8 cellular contexts compared by ENCODE assay signal in the genomic region with DNA sequence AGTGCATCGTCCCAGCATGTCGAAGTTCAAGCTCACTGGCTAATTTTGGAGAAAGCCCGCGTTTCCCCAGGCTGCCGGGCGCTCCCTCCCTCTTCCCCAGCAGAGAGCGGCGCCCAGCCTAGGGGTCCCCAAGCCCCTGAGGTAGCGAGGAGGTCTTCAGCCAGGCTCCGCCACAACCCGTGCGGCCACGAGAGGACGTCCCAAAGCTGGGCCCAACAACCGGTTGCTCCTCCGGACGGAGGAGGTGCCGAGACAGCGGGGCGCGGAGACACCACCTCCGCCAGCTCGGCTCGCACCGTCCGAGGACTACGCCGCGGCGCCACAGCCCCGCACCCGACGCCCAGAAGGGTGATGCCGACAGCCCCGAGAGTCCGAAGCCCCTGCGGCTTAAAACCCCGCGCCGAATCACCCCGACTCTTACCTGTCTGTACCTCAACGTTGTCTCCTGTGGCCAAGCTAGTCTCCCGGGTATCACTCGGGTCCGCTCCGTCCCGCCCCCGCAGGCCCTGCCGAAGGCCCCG. TPM values are rescaled to one million over a fixed set of nuclear protein-coding genes. Genes with fewer than 3 reads are reported as not detected.
DNase-seq lines count a peak whose midpoint lies in the region; ATAC-seq and TF ChIP-seq lines count a peak whose summit lies in the region.

A gene with protein sequence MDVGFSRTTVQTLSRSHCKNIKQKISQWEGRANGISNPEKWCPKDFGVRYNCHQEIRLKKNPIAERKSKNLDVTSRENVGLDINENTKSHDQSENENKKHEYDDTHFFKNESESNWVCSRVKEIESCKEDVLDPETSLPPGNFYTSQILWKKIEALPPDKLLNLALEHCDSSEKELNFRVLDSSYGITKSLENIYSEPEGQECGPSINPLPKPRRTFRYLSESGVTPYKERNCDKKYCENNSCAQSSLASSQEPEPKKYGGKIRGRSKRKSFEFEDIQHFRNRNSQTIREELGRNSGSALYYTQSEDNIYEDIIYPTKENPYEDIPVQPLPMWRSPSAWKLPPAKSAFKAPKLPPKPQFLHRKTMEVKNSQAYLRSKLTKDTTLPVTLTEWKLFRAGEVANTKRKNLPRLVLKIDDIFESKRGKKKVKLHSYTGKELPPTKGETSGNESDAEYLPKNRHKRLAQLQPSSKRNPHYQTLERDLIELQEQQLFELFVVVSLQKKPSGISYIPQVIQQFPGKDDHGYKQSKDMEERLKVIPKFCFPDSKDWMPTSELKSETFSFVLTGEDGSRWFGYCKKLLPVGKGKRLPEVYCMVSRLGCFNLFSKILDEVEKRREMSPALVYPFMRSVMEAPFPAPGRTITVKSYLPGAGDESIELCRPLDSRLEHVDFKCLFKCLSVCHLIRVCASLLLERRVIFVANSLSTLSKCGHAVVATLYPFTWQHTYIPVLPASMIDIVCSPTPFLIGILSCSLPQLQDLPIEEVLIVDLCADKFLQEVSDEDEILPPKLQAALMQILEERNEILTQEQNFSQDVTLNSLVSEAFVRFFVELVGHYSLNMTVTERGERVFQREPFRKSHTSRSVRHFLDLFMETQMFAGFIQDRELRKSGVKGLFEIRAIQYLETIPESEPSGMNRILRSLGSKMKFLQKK (minus strand): TSS at position 488 of the 521 bp plus-strand sequence. CDS start 44,065 bp downstream, outside the sequence.

- peak within 1 kb of the TSS; percentile 98 for H3K4me2 ChIP-seq in fibroblast of lung (ENCODE audit: extremely low read depth, insufficient read depth, low read length)

- H3K27ac ChIP-seq in SJCRH30 (no peak within 1 kb of the TSS), fibroblast of lung (ENCODE audit: insufficient read depth, low read length) (peak within 1 kb of the TSS; percentile 94)

- H3K9me3 ChIP-seq in SJCRH30 (replicated peaks) (no peaks in the 10 kb centered on the region), fibroblast of lung (ENCODE audit: control insufficient read depth, insufficient read depth, low read depth, low read length) (no peaks in the 10 kb centered on the region)

- ATAC-seq in activated T-cell treated with anti-CD3 and anti-CD28 coated beads, Interleukin-2, amount 50 U/mL, for 4 hours: peak; percentile 64
- ATAC-seq in HG02870 (IDR thresholded peaks at IDR 0.05; ENCODE audit: unreplicated experiment): peak; percentile 59

- H3K4me1 Mint-ChIP-seq in activated T-cell treated with anti-CD3 and anti-CD28 coated beads, Interleukin-2, amount 50 U/mL, for 4 hours (ENCODE audit: low read depth): peaks cover 9% of the 10 kb centered on the region
- peaks cover 12% of the 10 kb centered on the region for H3K4me1 Mint-ChIP-seq in osteocyte (ENCODE audit: unreplicated experiment)

- no peaks in the 10 kb centered on the region for H3K79me2 ChIP-seq in fibroblast of lung (ENCODE audit: control insufficient read depth, insufficient read depth, low read length)

- H3K27ac Mint-ChIP-seq in osteocyte (ENCODE audit: unreplicated experiment): no peak within 1 kb of the TSS

- no peaks in the 10 kb centered on the region for H3K4me1 ChIP-seq in SJCRH30
- H3K4me1 ChIP-seq in fibroblast of lung (ENCODE audit: control insufficient read depth, extremely low read depth, insufficient read depth, low read length): peaks cover 3% of the 10 kb centered on the region

- peak within 1 kb of the TSS; percentile 71 for H3K4me3 ChIP-seq in SJCRH30
- H3K4me3 ChIP-seq in fibroblast of lung (replicated peaks in 1 of 4; ENCODE audit: control extremely low read depth in 1 of 4, insufficient read depth in 1 of 4, low read depth in 3 of 4, low read length in 4 of 4): peak within 1 kb of the TSS; percentile 80 to 97 (median 82)

- no peaks in the 10 kb centered on the region for H3K36me3 ChIP-seq in SJCRH30
- no peaks in the 10 kb centered on the region for H3K36me3 ChIP-seq in fibroblast of lung (ENCODE audit: control insufficient read depth, insufficient read depth, low read length)

- no peaks in the 10 kb centered on the region for H4K20me1 ChIP-seq in fibroblast of lung (ENCODE audit: control insufficient read depth, extremely low read depth, insufficient read depth, low read length)

- peak within 1 kb of the TSS; percentile 99 for H2AFZ ChIP-seq in fibroblast of lung (ENCODE audit: low read length)

- H3K27me3 Mint-ChIP-seq in activated T-cell treated with anti-CD3 and anti-CD28 coated beads, Interleukin-2, amount 50 U/mL, for 4 hours (ENCODE audit: low read depth): peaks cover 11% of the 10 kb centered on the region
- peaks cover 50% of the 10 kb centered on the region for H3K27me3 Mint-ChIP-seq in osteocyte (ENCODE audit: unreplicated experiment)

- DNase-seq in activated T-cell treated with anti-CD3 and anti-CD28 coated beads, Interleukin-2, amount 50 U/mL, for 4 hours: peak; percentile 80
- no peak for DNase-seq in activated T-cell treated with anti-CD3 and anti-CD28 coated beads, Interleukin-2, amount 50 U/mL, for 1 hour
- no peak for DNase-seq in SJCRH30
- no peak for DNase-seq in fibroblast of lung (ENCODE audit: low read depth in 2 of 2)
- no peak for DNase-seq in osteocyte (ENCODE audit: extremely low spot score, unreplicated experiment)
- no peak for DNase-seq in NCI-H128 (lab: John Stamatoyannopoulos, UW; ENCODE audit: unreplicated experiment)
- DNase-seq in activated CD4-positive, alpha-beta T cell treated with anti-CD3 and anti-CD28 coated beads for 1 hour: no peak

- H3K27me3 ChIP-seq in SJCRH30 (no peaks in the 10 kb centered on the region), fibroblast of lung (ENCODE audit: control insufficient read depth, insufficient read depth, low read length) (no peaks in the 10 kb centered on the region)

- peak within 1 kb of the TSS; percentile 92 for H3K4me3 Mint-ChIP-seq in activated T-cell treated with anti-CD3 and anti-CD28 coated beads, Interleukin-2, amount 50 U/mL, for 4 hours
- peak within 1 kb of the TSS; percentile 83 for H3K4me3 Mint-ChIP-seq in osteocyte (ENCODE audit: unreplicated experiment)

- TF ChIP-seq CTCF in fibroblast of lung (conservative IDR thresholded peaks at IDR 0.05 in 1 of 2, IDR thresholded peaks at IDR 0.05 in 1 of 2; ENCODE audit: low read depth in 1 of 2, low read length in 2 of 2) (no peak), osteocyte (IDR thresholded peaks at IDR 0.05) (no peak)

- H3K9me3 Mint-ChIP-seq in activated T-cell treated with anti-CD3 and anti-CD28 coated beads, Interleukin-2, amount 50 U/mL, for 4 hours: no peaks in the 10 kb centered on the region
- H3K9me3 Mint-ChIP-seq in osteocyte (ENCODE audit: unreplicated experiment): no peaks in the 10 kb centered on the region

- H3K36me3 Mint-ChIP-seq in activated T-cell treated with anti-CD3 and anti-CD28 coated beads, Interleukin-2, amount 50 U/mL, for 4 hours (ENCODE audit: insufficient read depth): no peaks in the 10 kb centered on the region
- no peaks in the 10 kb centered on the region for H3K36me3 Mint-ChIP-seq in osteocyte (ENCODE audit: unreplicated experiment)

- peak within 1 kb of the TSS; percentile 91 for H3K9ac ChIP-seq in fibroblast of lung (ENCODE audit: insufficient read depth, low read length)

RNA-seq across cellular contexts. Expression of the gene that starts here (rescaled TPM):
- total RNA-seq in activated T-cell treated with anti-CD3 and anti-CD28 coated beads, Interleukin-2, amount 50 U/mL, for 4 hours: under 1 TPM; 0.20 to 0.27 (median 0.21) TPM
- total RNA-seq in SJCRH30 (2014; rRNA removed; shearing (Covaris generic)): 1.7 and 2.1 TPM in 2 replicates
- total RNA-seq in fibroblast of lung (1.3 and 1.5 TPM in 2 replicates), osteocyte (1.6 and 2.1 TPM in 2 replicates)
- polyA plus RNA-seq in fibroblast of lung: 1.5 and 1.7 TPM in 2 replicates
- polyA plus RNA-seq in fibroblast of lung (2012): 1.0 and 1.4 TPM in 2 replicates
- polyA minus RNA-seq in fibroblast of lung (ENCODE audit: low replicate concordance): 1.2 and 1.4 TPM in 2 replicates

Comparison
In these comparisons a context has a peak if more than half of its experiments do, and no peak if none do; other contexts are left out.
1. Peak in DNase-seq and ATAC-seq in activated T-cell treated with anti-CD3 and anti-CD28 coated beads, Interleukin-2, amount 50 U/mL, for 4 hours; RNA of the gene not detected or under 1 TPM.